ENCODE assay signal across 1 cellular context in genomic region chr3:17195856-17196604, GRCh38.
TF ChIP-seq lines count a peak whose summit lies in the region.

No MANE protein-coding gene starts in this region.

TF ChIP-seq in GM23338, 12 proteins besides CTCF, POLR2A, EP300 and RAD21 (continued from another document):
- TF ChIP-seq, protein P1, sequence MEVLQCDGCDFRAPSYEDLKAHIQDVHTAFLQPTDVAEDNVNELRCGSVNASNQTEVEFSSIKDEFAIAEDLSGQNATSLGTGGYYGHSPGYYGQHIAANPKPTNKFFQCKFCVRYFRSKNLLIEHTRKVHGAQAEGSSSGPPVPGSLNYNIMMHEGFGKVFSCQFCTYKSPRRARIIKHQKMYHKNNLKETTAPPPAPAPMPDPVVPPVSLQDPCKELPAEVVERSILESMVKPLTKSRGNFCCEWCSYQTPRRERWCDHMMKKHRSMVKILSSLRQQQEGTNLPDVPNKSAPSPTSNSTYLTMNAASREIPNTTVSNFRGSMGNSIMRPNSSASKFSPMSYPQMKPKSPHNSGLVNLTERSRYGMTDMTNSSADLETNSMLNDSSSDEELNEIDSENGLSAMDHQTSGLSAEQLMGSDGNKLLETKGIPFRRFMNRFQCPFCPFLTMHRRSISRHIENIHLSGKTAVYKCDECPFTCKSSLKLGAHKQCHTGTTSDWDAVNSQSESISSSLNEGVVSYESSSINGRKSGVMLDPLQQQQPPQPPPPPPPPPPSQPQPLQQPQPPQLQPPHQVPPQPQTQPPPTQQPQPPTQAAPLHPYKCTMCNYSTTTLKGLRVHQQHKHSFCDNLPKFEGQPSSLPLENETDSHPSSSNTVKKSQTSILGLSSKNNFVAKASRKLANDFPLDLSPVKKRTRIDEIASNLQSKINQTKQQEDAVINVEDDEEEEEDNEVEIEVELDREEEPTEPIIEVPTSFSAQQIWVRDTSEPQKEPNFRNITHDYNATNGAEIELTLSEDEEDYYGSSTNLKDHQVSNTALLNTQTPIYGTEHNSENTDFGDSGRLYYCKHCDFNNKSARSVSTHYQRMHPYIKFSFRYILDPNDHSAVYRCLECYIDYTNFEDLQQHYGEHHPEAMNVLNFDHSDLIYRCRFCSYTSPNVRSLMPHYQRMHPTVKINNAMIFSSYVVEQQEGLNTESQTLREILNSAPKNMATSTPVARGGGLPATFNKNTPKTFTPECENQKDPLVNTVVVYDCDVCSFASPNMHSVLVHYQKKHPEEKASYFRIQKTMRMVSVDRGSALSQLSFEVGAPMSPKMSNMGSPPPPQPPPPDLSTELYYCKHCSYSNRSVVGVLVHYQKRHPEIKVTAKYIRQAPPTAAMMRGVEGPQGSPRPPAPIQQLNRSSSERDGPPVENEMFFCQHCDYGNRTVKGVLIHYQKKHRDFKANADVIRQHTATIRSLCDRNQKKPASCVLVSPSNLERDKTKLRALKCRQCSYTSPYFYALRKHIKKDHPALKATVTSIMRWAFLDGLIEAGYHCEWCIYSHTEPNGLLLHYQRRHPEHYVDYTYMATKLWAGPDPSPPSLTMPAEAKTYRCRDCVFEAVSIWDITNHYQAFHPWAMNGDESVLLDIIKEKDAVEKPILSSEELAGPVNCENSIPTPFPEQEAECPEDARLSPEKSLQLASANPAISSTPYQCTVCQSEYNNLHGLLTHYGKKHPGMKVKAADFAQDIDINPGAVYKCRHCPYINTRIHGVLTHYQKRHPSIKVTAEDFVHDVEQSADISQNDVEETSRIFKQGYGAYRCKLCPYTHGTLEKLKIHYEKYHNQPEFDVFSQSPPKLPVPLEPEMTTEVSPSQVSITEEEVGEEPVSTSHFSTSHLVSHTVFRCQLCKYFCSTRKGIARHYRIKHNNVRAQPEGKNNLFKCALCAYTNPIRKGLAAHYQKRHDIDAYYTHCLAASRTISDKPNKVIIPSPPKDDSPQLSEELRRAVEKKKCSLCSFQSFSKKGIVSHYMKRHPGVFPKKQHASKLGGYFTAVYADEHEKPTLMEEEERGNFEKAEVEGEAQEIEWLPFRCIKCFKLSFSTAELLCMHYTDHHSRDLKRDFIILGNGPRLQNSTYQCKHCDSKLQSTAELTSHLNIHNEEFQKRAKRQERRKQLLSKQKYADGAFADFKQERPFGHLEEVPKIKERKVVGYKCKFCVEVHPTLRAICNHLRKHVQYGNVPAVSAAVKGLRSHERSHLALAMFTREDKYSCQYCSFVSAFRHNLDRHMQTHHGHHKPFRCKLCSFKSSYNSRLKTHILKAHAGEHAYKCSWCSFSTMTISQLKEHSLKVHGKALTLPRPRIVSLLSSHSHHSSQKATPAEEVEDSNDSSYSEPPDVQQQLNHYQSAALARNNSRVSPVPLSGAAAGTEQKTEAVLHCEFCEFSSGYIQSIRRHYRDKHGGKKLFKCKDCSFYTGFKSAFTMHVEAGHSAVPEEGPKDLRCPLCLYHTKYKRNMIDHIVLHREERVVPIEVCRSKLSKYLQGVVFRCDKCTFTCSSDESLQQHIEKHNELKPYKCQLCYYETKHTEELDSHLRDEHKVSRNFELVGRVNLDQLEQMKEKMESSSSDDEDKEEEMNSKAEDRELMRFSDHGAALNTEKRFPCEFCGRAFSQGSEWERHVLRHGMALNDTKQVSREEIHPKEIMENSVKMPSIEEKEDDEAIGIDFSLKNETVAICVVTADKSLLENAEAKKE (CRISPR knock-in tag; IDR thresholded peaks at IDR 0.05): no peak
- TF ChIP-seq STAT1 (IDR thresholded peaks at IDR 0.05; ENCODE audit: unreplicated experiment): no peak
- TF ChIP-seq ZNF114 (CRISPR knock-in tag; IDR thresholded peaks at IDR 0.05): no peak
- TF ChIP-seq EZH2phosphoT487 (IDR thresholded peaks at IDR 0.05; ENCODE audit: unreplicated experiment): no peak
- no peak for TF ChIP-seq POLR2AphosphoS5 (IDR thresholded peaks at IDR 0.05; ENCODE audit: low read depth)
- no peak for TF ChIP-seq NANOG (IDR thresholded peaks at IDR 0.05; ENCODE audit: borderline replicate concordance)
- TF ChIP-seq JUNB (IDR thresholded peaks at IDR 0.05; ENCODE audit: unreplicated experiment): no peak
- no peak for TF ChIP-seq EZH2 (IDR thresholded peaks at IDR 0.05; ENCODE audit: low read depth, unreplicated experiment)
